ENCODE assay signal across 8 cellular contexts in the genomic region with DNA sequence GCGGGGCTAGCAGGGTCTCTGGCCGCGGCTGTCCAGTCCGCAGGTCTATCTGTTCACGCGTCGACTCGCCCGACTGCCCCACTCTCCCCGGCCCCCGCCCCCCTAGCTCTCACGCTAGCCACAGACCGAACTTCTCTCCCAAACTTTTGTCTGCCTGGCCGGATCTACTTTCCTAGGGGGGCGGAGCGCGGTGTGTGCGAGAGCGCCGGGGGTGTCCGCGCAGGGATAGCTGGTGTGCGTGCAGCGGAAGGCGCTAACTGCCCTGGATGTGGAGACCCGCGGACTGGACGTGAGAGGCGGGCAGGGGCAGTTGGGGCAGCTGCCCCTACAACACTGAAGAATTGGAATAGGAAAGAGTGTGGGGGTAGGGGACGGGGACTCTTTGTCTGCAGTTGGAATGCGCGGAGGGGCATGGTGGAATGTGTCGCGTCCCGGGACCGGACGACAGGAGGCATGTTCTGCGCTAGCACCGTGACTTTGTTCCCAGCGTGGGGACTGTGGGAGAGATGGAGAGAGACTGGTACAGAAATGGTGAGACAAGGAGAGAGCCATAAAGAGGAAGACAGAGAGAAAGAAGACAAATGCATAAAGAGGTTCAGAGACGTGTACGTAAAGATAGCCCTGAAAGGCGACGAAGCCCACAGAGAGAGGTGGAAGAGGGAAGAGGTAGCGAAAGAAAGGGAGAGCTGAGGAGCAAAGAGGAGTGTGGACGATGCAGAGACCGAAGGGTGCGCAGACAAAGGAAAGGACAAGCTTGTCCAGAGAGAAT. TPM values are rescaled to one million over a fixed set of nuclear protein-coding genes. Genes with fewer than 3 reads are reported as not detected.
DNase-seq lines count a peak whose midpoint lies in the region; ATAC-seq and TF ChIP-seq lines count a peak whose summit lies in the region.

TSS of gene AJUBA (minus strand) at position 75 of the 769 bp plus-strand sequence. CDS start 285 bp downstream, outside the sequence.

- no peaks in the 10 kb centered on the region for H3K9me3 Mint-ChIP-seq in activated naive CD4-positive, alpha-beta T cell treated with anti-CD3 and anti-CD28 coated beads, Interleukin-2, amount 50 U/mL, for 24 hours
- peaks cover 2% of the 10 kb centered on the region for H3K9me3 Mint-ChIP-seq in glutamatergic neuron (ENCODE audit: unreplicated experiment)

- peak within 1 kb of the TSS; percentile 94 for H3K4me2 ChIP-seq in osteoblast (ENCODE audit: insufficient read depth, low read length)

- peak within 1 kb of the TSS; percentile 89 for H2AFZ ChIP-seq in osteoblast (ENCODE audit: low read length)

- intact Hi-C loops in testis (cut with DNase I; ENCODE audit: low total_unique reads): no loop called here

- H3K27me3 ChIP-seq in osteoblast (ENCODE audit: insufficient read depth, low read length): no peaks in the 10 kb centered on the region
- H3K27me3 ChIP-seq in testis: no peaks in the 10 kb centered on the region

- H3K4me3 ChIP-seq in osteoblast (ENCODE audit: insufficient read depth, low read length) (peak within 1 kb of the TSS; percentile 87), testis (peak within 1 kb of the TSS; percentile 63 to 75)

- H3K36me3 Mint-ChIP-seq in activated naive CD4-positive, alpha-beta T cell treated with anti-CD3 and anti-CD28 coated beads, Interleukin-2, amount 50 U/mL, for 24 hours: no peaks in the 10 kb centered on the region
- H3K36me3 Mint-ChIP-seq in glutamatergic neuron (ENCODE audit: unreplicated experiment): no peaks in the 10 kb centered on the region

- H3K4me1 ChIP-seq in osteoblast (ENCODE audit: insufficient read depth, low read length) (peaks cover 32% of the 10 kb centered on the region), testis (peaks cover 12% of the 10 kb centered on the region)

- TF ChIP-seq POLR2A in testis (IDR thresholded peaks at IDR 0.05): no peak

- WGBS in testis, 2 donors: 0 to 1% methylated on average over 31 to 35 of the region's 48 CpGs

- H3K79me2 ChIP-seq in osteoblast (ENCODE audit: insufficient read depth, low read length): peaks cover 41% of the 10 kb centered on the region

- no peaks in the 10 kb centered on the region for H3K9me3 ChIP-seq in osteoblast (ENCODE audit: low read depth, low read length)
- H3K9me3 ChIP-seq in testis: no peaks in the 10 kb centered on the region

- H3K4me1 Mint-ChIP-seq in activated naive CD4-positive, alpha-beta T cell treated with anti-CD3 and anti-CD28 coated beads, Interleukin-2, amount 50 U/mL, for 24 hours: peaks cover 8% of the 10 kb centered on the region
- peaks cover 9% of the 10 kb centered on the region for H3K4me1 Mint-ChIP-seq in glutamatergic neuron (ENCODE audit: low read depth, unreplicated experiment)

- no peak within 1 kb of the TSS for H3K27ac Mint-ChIP-seq in activated naive CD4-positive, alpha-beta T cell treated with anti-CD3 and anti-CD28 coated beads, Interleukin-2, amount 50 U/mL, for 24 hours
- H3K27ac Mint-ChIP-seq in glutamatergic neuron (ENCODE audit: unreplicated experiment): no peak within 1 kb of the TSS

- DNase-seq in GM04504 (ENCODE audit: low read depth) (peak; percentile 87), HuH-7.5 (ENCODE audit: low spot score) (peak; percentile 97), glutamatergic neuron (peak; percentile 71), osteoblast (ENCODE audit: insufficient read length, low spot score, missing footprints) (peak; percentile 99), testis (peak; percentile 93)

- no peak for TF ChIP-seq CTCF in glutamatergic neuron (IDR thresholded peaks at IDR 0.05; ENCODE audit: partially characterized antibody, unreplicated experiment)
- no peak for TF ChIP-seq CTCF in osteoblast (IDR thresholded peaks at IDR 0.05; ENCODE audit: extremely low read depth, low read depth, low read length)
- peak in 1 of 3 experiments; percentile 21 for TF ChIP-seq CTCF in testis (IDR thresholded peaks at IDR 0.05)

- H3K27me3 Mint-ChIP-seq in activated naive CD4-positive, alpha-beta T cell treated with anti-CD3 and anti-CD28 coated beads, Interleukin-2, amount 50 U/mL, for 24 hours: no peaks in the 10 kb centered on the region
- H3K27me3 Mint-ChIP-seq in glutamatergic neuron (ENCODE audit: unreplicated experiment): peaks cover 10% of the 10 kb centered on the region

- H3K27ac ChIP-seq in osteoblast (ENCODE audit: low read depth, low read length) (peak within 1 kb of the TSS; percentile 74), testis (peak within 1 kb of the TSS; percentile 36 to 75)

- peak within 1 kb of the TSS; percentile 45 for H3K4me3 Mint-ChIP-seq in activated naive CD4-positive, alpha-beta T cell treated with anti-CD3 and anti-CD28 coated beads, Interleukin-2, amount 50 U/mL, for 24 hours
- H3K4me3 Mint-ChIP-seq in glutamatergic neuron (ENCODE audit: unreplicated experiment): no peak within 1 kb of the TSS

- peak; percentile 63 for ATAC-seq in SK-N-SH treated with all-trans-retinoic acid at 6 μM for 48 hours
- no peak for ATAC-seq in HG03439 (IDR thresholded peaks at IDR 0.05; ENCODE audit: unreplicated experiment)

- H4K20me1 ChIP-seq in osteoblast (ENCODE audit: insufficient read depth, low read length): peaks cover 3% of the 10 kb centered on the region

- H3K36me3 ChIP-seq in osteoblast (ENCODE audit: insufficient read depth, low read length) (peaks cover 5% of the 10 kb centered on the region), testis (ENCODE audit: low read depth, missing control alignments) (no peaks in the 10 kb centered on the region)

TF ChIP-seq in SK-N-SH treated with all-trans-retinoic acid at 6 μM for 48 hours, 23 proteins besides CTCF, POLR2A, EP300 and RAD21 (continues in another document):
- TF ChIP-seq, protein P1, sequence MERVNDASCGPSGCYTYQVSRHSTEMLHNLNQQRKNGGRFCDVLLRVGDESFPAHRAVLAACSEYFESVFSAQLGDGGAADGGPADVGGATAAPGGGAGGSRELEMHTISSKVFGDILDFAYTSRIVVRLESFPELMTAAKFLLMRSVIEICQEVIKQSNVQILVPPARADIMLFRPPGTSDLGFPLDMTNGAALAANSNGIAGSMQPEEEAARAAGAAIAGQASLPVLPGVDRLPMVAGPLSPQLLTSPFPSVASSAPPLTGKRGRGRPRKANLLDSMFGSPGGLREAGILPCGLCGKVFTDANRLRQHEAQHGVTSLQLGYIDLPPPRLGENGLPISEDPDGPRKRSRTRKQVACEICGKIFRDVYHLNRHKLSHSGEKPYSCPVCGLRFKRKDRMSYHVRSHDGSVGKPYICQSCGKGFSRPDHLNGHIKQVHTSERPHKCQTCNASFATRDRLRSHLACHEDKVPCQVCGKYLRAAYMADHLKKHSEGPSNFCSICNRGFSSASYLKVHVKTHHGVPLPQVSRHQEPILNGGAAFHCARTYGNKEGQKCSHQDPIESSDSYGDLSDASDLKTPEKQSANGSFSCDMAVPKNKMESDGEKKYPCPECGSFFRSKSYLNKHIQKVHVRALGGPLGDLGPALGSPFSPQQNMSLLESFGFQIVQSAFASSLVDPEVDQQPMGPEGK (CRISPR knock-in tag; IDR thresholded peaks at IDR 0.05; ENCODE audit: borderline replicate concordance): peak; percentile 86
- no peak for TF ChIP-seq GLIS3 (CRISPR knock-in tag; IDR thresholded peaks at IDR 0.05)
- TF ChIP-seq ZNF8 (CRISPR knock-in tag; IDR thresholded peaks at IDR 0.05): no peak
- TF ChIP-seq, protein P2, sequence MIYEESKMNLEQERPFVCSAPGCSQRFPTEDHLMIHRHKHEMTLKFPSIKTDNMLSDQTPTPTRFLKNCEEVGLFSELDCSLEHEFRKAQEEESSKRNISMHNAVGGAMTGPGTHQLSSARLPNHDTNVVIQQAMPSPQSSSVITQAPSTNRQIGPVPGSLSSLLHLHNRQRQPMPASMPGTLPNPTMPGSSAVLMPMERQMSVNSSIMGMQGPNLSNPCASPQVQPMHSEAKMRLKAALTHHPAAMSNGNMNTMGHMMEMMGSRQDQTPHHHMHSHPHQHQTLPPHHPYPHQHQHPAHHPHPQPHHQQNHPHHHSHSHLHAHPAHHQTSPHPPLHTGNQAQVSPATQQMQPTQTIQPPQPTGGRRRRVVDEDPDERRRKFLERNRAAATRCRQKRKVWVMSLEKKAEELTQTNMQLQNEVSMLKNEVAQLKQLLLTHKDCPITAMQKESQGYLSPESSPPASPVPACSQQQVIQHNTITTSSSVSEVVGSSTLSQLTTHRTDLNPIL (CRISPR knock-in tag; IDR thresholded peaks at IDR 0.05; ENCODE audit: low read depth): no peak
- TF ChIP-seq, protein P3, sequence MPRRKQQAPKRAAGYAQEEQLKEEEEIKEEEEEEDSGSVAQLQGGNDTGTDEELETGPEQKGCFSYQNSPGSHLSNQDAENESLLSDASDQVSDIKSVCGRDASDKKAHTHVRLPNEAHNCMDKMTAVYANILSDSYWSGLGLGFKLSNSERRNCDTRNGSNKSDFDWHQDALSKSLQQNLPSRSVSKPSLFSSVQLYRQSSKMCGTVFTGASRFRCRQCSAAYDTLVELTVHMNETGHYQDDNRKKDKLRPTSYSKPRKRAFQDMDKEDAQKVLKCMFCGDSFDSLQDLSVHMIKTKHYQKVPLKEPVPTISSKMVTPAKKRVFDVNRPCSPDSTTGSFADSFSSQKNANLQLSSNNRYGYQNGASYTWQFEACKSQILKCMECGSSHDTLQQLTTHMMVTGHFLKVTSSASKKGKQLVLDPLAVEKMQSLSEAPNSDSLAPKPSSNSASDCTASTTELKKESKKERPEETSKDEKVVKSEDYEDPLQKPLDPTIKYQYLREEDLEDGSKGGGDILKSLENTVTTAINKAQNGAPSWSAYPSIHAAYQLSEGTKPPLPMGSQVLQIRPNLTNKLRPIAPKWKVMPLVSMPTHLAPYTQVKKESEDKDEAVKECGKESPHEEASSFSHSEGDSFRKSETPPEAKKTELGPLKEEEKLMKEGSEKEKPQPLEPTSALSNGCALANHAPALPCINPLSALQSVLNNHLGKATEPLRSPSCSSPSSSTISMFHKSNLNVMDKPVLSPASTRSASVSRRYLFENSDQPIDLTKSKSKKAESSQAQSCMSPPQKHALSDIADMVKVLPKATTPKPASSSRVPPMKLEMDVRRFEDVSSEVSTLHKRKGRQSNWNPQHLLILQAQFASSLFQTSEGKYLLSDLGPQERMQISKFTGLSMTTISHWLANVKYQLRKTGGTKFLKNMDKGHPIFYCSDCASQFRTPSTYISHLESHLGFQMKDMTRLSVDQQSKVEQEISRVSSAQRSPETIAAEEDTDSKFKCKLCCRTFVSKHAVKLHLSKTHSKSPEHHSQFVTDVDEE (CRISPR knock-in tag; IDR thresholded peaks at IDR 0.05): peak; percentile 33; the same call in 1 of the 2 replicates
- TF ChIP-seq SNAI2 (CRISPR knock-in tag; IDR thresholded peaks at IDR 0.05): no peak

RNA-seq across cellular contexts. Expression of gene AJUBA, which starts in this region (rescaled TPM):
- total RNA-seq in glutamatergic neuron (ENCODE audit: unreplicated experiment) (0.34 TPM), osteoblast (63.9 and 74.9 TPM in 2 replicates), testis (10 to 100 TPM; 11.3 to 11.9 TPM)
- 12.8 TPM for polyA plus RNA-seq in testis (ENCODE audit: insufficient read depth, low read depth, low replicate concordance)

Comparison
In these comparisons a context has a peak if more than half of its experiments do, and no peak if none do; other contexts are left out.
1. Peak in DNase-seq in glutamatergic neuron; RNA of the gene not detected or under 1 TPM.